18 cellular contexts compared by ENCODE assay signal in the genomic region with DNA sequence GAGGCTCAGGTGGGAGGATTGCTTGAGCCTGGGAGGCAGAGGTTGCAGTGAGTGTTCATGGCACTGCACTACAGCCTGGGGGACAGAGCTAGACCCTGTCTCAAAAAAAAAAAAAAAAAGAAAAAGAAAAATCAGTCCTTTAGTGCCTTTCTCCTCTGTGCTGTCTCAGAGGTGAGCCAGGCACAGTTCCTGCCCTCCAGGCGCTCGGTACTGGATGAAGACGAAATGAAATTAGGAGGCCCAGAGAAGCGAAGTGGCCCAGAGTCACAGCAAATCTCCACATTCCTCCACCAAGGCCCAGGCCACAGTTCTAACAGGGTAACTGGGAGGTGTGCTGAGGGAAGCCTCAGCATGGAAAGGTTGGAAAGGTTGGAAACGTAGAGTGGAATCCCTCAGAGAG. TPM values are rescaled to one million over a fixed set of nuclear protein-coding genes. Genes with fewer than 3 reads are reported as not detected.
DNase-seq lines count a peak whose midpoint lies in the region; ATAC-seq and TF ChIP-seq lines count a peak whose summit lies in the region.
"Had no signal": no experiment of that assay in that cellular context is flagged by ENCODE, and none has a peak within 500 bp of the region (broad histone marks: within the 10 kb centered on the region; RNA-seq: fewer than 3 reads in every experiment).

No MANE protein-coding gene starts in this region.

- peaks cover 16% of the 10 kb centered on the region for H3K27me3 Mint-ChIP-seq in nephron progenitor cell (ENCODE audit: low read depth, poor library complexity)

- peak overlapping the region; percentile 24 for H3K4me3 Mint-ChIP-seq in nephron progenitor cell
- H3K4me3 Mint-ChIP-seq: CD8-positive, alpha-beta T cell had no signal

- no peak overlapping the region for H3K27ac ChIP-seq in right cardiac atrium (ENCODE audit: low read length)
- peak overlapping the region; percentile 99 for H3K27ac ChIP-seq in caudate nucleus (ENCODE audit: low read depth, low read length)
- peak overlapping the region; percentile 99 for H3K27ac ChIP-seq in temporal lobe (ENCODE audit: low read depth, low read length)

- peaks cover 81% of the 10 kb centered on the region for H3K4me1 Mint-ChIP-seq in nephron progenitor cell

- TF ChIP-seq CTCF in nephron progenitor cell (IDR thresholded peaks at IDR 0.05) = no peak

- WGBS in right cardiac atrium = 96% methylated on average over 5 of the region's 5 CpGs

- intact Hi-C loops in cardiac septum (cut with DNase I) (no loop called here), right cardiac atrium (cut with DNase I) (loop anchor here in 2 of 4 donors (10.0 kb wide), 1 partner anchor 246 kb away; no protein-coding TSS in a partner anchor)

- ATAC-seq in right cardiac atrium = no peak
- ATAC-seq in HG03442 (IDR thresholded peaks at IDR 0.05; ENCODE audit: unreplicated experiment) = no peak
- no peak for ATAC-seq in HG02571 (IDR thresholded peaks at IDR 0.05; ENCODE audit: unreplicated experiment)
- ATAC-seq in GM18858 (IDR thresholded peaks at IDR 0.05; ENCODE audit: unreplicated experiment) = no peak
- ATAC-seq: CD8-positive, alpha-beta T cell had no signal

- no peaks in the 10 kb centered on the region for H3K9me3 ChIP-seq in right cardiac atrium (ENCODE audit: control insufficient read depth, low read length)

- DNase-seq in cardiac septum (ENCODE audit: low spot score) (peak; percentile 38), right cardiac atrium (no peak), caudate nucleus (lab: John Stamatoyannopoulos, UW) (no peak), nephron progenitor cell (no peak)
- DNase-seq: AML-193; CD8-positive, alpha-beta T cell; GDM1; KG1; NCI-H1105; NCI-H226; NCI-H774; NK-92 treated with Interleukin-12 subunit alpha and Interleukin-12 subunit beta, amount 100 ng/mL, for 24 hours; SIG-M5 had no signal

- no peaks in the 10 kb centered on the region for H3K9me3 Mint-ChIP-seq in nephron progenitor cell
- H3K9me3 Mint-ChIP-seq: CD8-positive, alpha-beta T cell had no signal

- H3K27ac Mint-ChIP-seq in nephron progenitor cell = peak overlapping the region; percentile 58
- H3K27ac Mint-ChIP-seq: CD8-positive, alpha-beta T cell had no signal

- H3K36me3 Mint-ChIP-seq in nephron progenitor cell (ENCODE audit: low read depth) = no peaks in the 10 kb centered on the region

- no peak overlapping the region for H3K4me3 ChIP-seq in right cardiac atrium (ENCODE audit: low read length)

- no peaks in the 10 kb centered on the region for H3K27me3 ChIP-seq in right cardiac atrium (ENCODE audit: control insufficient read depth, insufficient read depth)

- H3K4me1 ChIP-seq in right cardiac atrium (ENCODE audit: control insufficient read depth, insufficient read depth, low read length) = no peaks in the 10 kb centered on the region

RNA-seq across cellular contexts. Expression of a gene that starts 4.9 kb away (rescaled TPM):
- total RNA-seq in cardiac septum = 31.2 TPM
- 10 to 100 TPM; 11.7 to 31.5 (median 19.9) TPM for total RNA-seq in right cardiac atrium
- 15.6 TPM for polyA plus RNA-seq in right cardiac atrium
- 14.3 TPM for total RNA-seq in temporal lobe
- total RNA-seq: Daoy had no signal

RNA-seq across cellular contexts. Expression of a gene that starts 53.3 kb away (rescaled TPM):
- total RNA-seq in cardiac septum = 29.5 TPM
- total RNA-seq in right cardiac atrium = 10 to 100 TPM; 35.8 to 46.2 (median 41.2) TPM
- 14.2 TPM for polyA plus RNA-seq in right cardiac atrium
- total RNA-seq in temporal lobe = 70.1 TPM
